24 cellular contexts compared by ENCODE assay signal in genomic region chr11:68455485-68455884, GRCh38.
"Had no signal": no experiment of that assay in that cellular context is flagged by ENCODE, and none has a peak within 500 bp of the region (broad histone marks: within the 10 kb centered on the region; RNA-seq: fewer than 3 reads in every experiment).

No MANE protein-coding gene starts in this region.

- H3K4me3 ChIP-seq: body of pancreas, cardiac muscle cell, heart right ventricle, psoas muscle, smooth muscle cell, suprapubic skin, tibial nerve had no signal

- DNase-seq: activated CD4-positive, alpha-beta T cell treated with anti-CD3 and anti-CD28 coated beads for 1 hour; activated CD4-positive, alpha-beta T cell treated with anti-CD3 and anti-CD28 coated beads, Interleukin-2, amount 10 ng/mL, durations not matched to agents 7 days and 5 days; activated CD8-positive, alpha-beta T cell treated with anti-CD3 and anti-CD28 coated beads for 36 hours; activated naive CD4-positive, alpha-beta T cell; activated T-cell treated with anti-CD3 and anti-CD28 coated beads, Interleukin-2, amount 50 U/mL, for 4 hours; cortex of kidney; foreskin fibroblast; heart right ventricle; left ventricle myocardium superior; naive thymus-derived CD8-positive, alpha-beta T cell; psoas muscle; stimulated activated CD4-positive, alpha-beta T cell treated with anti-CD3 and anti-CD28 coated beads, Interleukin-15, amount 100 ng/mL, for 24 hours; stimulated activated CD4-positive, alpha-beta T cell treated with anti-CD3 and anti-CD28 coated beads, Interleukin-2, amount 100 ng/mL, for 24 hours; stimulated activated naive B cell treated with anti-CD40 and anti-IgM and Interleukin-4, amounts not matched to agents 10 μg/mL and 1 μg/mL and 100 μg/mL, for 72 hours; T-helper 2 cell had no signal

- H3K9ac ChIP-seq: parathyroid adenoma had no signal

- H3K4me1 ChIP-seq: parathyroid adenoma, psoas muscle had no signal

- H2AFZ ChIP-seq: parathyroid adenoma had no signal

- H3K27me3 ChIP-seq: body of pancreas, cardiac muscle cell, heart right ventricle, suprapubic skin, tibial nerve had no signal

- H3K36me3 ChIP-seq: cardiac muscle cell, heart right ventricle, suprapubic skin, tibial nerve had no signal

- H3K9me3 ChIP-seq: body of pancreas, heart right ventricle, psoas muscle, suprapubic skin, tibial nerve had no signal

- H3K27ac ChIP-seq: body of pancreas, cardiac muscle cell, heart right ventricle, parathyroid adenoma, psoas muscle, suprapubic skin, tibial nerve had no signal

- ATAC-seq: activated CD8-positive, alpha-beta T cell treated with anti-CD3 and anti-CD28 coated beads for 36 hours; activated naive CD4-positive, alpha-beta T cell treated with anti-CD3 and anti-CD28 coated beads, Interleukin-2, amount 50 U/mL, for 72 hours; activated T-cell treated with anti-CD3 and anti-CD28 coated beads, Interleukin-2, amount 50 U/mL, for 4 hours; activated T-helper 17 cell treated with anti-CD3 and anti-CD28 coated beads, Interleukin-2, amount 50 U/mL, for 72 hours; body of pancreas; heart right ventricle; left ventricle myocardium superior; naive thymus-derived CD8-positive, alpha-beta T cell; psoas muscle; stimulated activated naive B cell treated with anti-CD40 and anti-IgM and Interleukin-4, amounts not matched to agents 10 μg/mL and 1 μg/mL and 100 μg/mL, for 72 hours had no signal

- FAIRE-seq: urothelium cell line had no signal

- H3K79me2 ChIP-seq: parathyroid adenoma had no signal

- H3K4me2 ChIP-seq: smooth muscle cell had no signal
